Comparison of ENCODE assay signal across 18 cellular contexts in the genomic region with DNA sequence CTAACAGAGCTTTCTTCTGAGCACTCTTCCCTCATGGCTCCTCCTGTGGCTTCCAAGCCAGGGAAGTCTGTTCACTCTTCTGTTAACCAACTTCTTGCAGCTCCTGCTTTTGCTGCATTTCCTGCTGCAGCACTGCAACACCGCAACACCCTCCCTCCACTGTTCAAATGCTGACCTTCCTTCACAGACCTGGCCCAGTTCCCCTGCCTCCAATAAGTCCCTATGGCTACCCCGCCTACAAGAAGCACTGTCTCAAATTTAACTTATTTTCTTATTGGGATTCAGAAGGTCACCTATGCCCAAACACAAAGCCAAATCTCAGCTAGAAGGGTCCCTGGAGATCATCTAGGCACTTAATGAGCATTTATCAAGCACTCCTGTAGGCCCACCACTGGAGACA. TPM values are rescaled to one million over a fixed set of nuclear protein-coding genes. Genes with fewer than 3 reads are reported as not detected.
DNase-seq lines count a peak whose midpoint lies in the region; ATAC-seq lines count a peak whose summit lies in the region.
"Had no signal": no experiment of that assay in that cellular context is flagged by ENCODE, and none has a peak within 500 bp of the region (broad histone marks: within the 10 kb centered on the region; RNA-seq: fewer than 3 reads in every experiment).

No MANE protein-coding gene starts in this region.

- H3K27me3 ChIP-seq in iPS-15b (ENCODE audit: control insufficient read depth, insufficient read depth, low read length) = no peaks in the 10 kb centered on the region
- H3K27me3 ChIP-seq: body of pancreas, testis had no signal

- H3K9me3 Mint-ChIP-seq in activated naive CD4-positive, alpha-beta T cell treated with anti-CD3 and anti-CD28 coated beads for 36 hours = no peaks in the 10 kb centered on the region
- no peaks in the 10 kb centered on the region for H3K9me3 Mint-ChIP-seq in T-cell
- H3K9me3 Mint-ChIP-seq in stimulated activated naive CD8-positive, alpha-beta T cell treated with anti-CD3 and anti-CD28 coated beads, Interleukin-15, amount 100 ng/mL, for 72 hours = no peaks in the 10 kb centered on the region

- H3K4me3 Mint-ChIP-seq in activated naive CD4-positive, alpha-beta T cell treated with anti-CD3 and anti-CD28 coated beads for 36 hours = peak overlapping the region; percentile 28
- H3K4me3 Mint-ChIP-seq in T-cell = peak overlapping the region; percentile 67 to 94 (median 92)
- H3K4me3 Mint-ChIP-seq in stimulated activated naive CD8-positive, alpha-beta T cell treated with anti-CD3 and anti-CD28 coated beads, Interleukin-15, amount 100 ng/mL, for 72 hours = peak overlapping the region; percentile 77 to 88

- H3K4me3 ChIP-seq in iPS-15b (ENCODE audit: low read depth, low read length) = no peak overlapping the region
- H3K4me3 ChIP-seq: body of pancreas, lung, testis had no signal

- H3K27me3 Mint-ChIP-seq in activated naive CD4-positive, alpha-beta T cell treated with anti-CD3 and anti-CD28 coated beads for 36 hours (ENCODE audit: low read depth) = no peaks in the 10 kb centered on the region
- H3K27me3 Mint-ChIP-seq in T-cell = no peaks in the 10 kb centered on the region
- H3K27me3 Mint-ChIP-seq in stimulated activated naive CD8-positive, alpha-beta T cell treated with anti-CD3 and anti-CD28 coated beads, Interleukin-15, amount 100 ng/mL, for 72 hours = no peaks in the 10 kb centered on the region

- H3K36me3 ChIP-seq in iPS-15b (ENCODE audit: control insufficient read depth, insufficient read depth, low read length) = peaks cover 5% of the 10 kb centered on the region

- peak overlapping the region; percentile 54 for H3K9ac ChIP-seq in iPS-15b (ENCODE audit: low read depth, low read length)
- H3K9ac ChIP-seq: parathyroid adenoma had no signal

- intact Hi-C loops in activated naive CD4-positive, alpha-beta T cell treated with anti-CD3 and anti-CD28 coated beads for 36 hours (cut with micrococcal nuclease) = loop anchor here (1.0 to 5.0 kb wide), 2 partner anchors 53 to 325 kb away; a partner anchor contains a TSS

- POLR2A ChIA-PET in T-cell (lab: Charles Lee) = no interaction called here

- peaks cover 18% of the 10 kb centered on the region for H3K36me3 Mint-ChIP-seq in activated naive CD4-positive, alpha-beta T cell treated with anti-CD3 and anti-CD28 coated beads for 36 hours (ENCODE audit: low read depth)
- peaks cover 18% of the 10 kb centered on the region for H3K36me3 Mint-ChIP-seq in T-cell

- no peaks in the 10 kb centered on the region for H3K9me3 ChIP-seq in iPS-15b (ENCODE audit: control insufficient read depth, insufficient read depth, low read length)
- H3K9me3 ChIP-seq: body of pancreas, testis had no signal

- no peak for ATAC-seq in T-cell (replicated peaks in 1 of 4)
- ATAC-seq in stimulated activated naive CD8-positive, alpha-beta T cell treated with anti-CD3 and anti-CD28 coated beads, Interleukin-15, amount 100 ng/mL, for 72 hours = no peak
- ATAC-seq: body of pancreas had no signal

- CTCF ChIA-PET in activated naive CD4-positive, alpha-beta T cell treated with anti-CD3 and anti-CD28 coated beads for 36 hours (lab: Charles Lee) = no interaction called here
- CTCF ChIA-PET in T-cell (lab: Charles Lee) = interaction anchor here in 1 of 2 donors (1.0 kb wide), 1 partner anchor 45 kb away, joined by 3 read pairs; a partner anchor contains a TSS

- H3K27ac Mint-ChIP-seq in activated naive CD4-positive, alpha-beta T cell treated with anti-CD3 and anti-CD28 coated beads for 36 hours = peak overlapping the region; percentile 75
- H3K27ac Mint-ChIP-seq in T-cell = peak overlapping the region; percentile 91 to 97
- H3K27ac Mint-ChIP-seq in stimulated activated naive CD8-positive, alpha-beta T cell treated with anti-CD3 and anti-CD28 coated beads, Interleukin-15, amount 100 ng/mL, for 72 hours = peak overlapping the region in 1 of 2 donors; percentile 89

- no peaks in the 10 kb centered on the region for H3K4me1 ChIP-seq in iPS-15b (ENCODE audit: control insufficient read depth, insufficient read depth, low read length)

- H3K4me1 Mint-ChIP-seq in activated naive CD4-positive, alpha-beta T cell treated with anti-CD3 and anti-CD28 coated beads for 36 hours (ENCODE audit: low read depth) = peaks cover 87% of the 10 kb centered on the region
- H3K4me1 Mint-ChIP-seq in T-cell = peaks cover 89 to 95% (median 90%) of the 10 kb centered on the region in 3 donors
- H3K4me1 Mint-ChIP-seq in stimulated activated naive CD8-positive, alpha-beta T cell treated with anti-CD3 and anti-CD28 coated beads, Interleukin-15, amount 100 ng/mL, for 72 hours = peaks cover 79% of the 10 kb centered on the region

- no peak for DNase-seq in activated naive CD4-positive, alpha-beta T cell treated with anti-CD3 and anti-CD28 coated beads for 36 hours
- no peak for DNase-seq in activated naive CD4-positive, alpha-beta T cell treated with anti-CD3 and anti-CD28 coated beads, Interleukin-2, amount 50 U/mL, for 16 hours
- DNase-seq in T-cell (no peak), MV-4-11 (lab: John Stamatoyannopoulos, UW) (no peak), NCI-H1436 (lab: John Stamatoyannopoulos, UW) (no peak), HCEC 1CT (no peak)
- DNase-seq in stimulated activated naive CD8-positive, alpha-beta T cell treated with anti-CD3 and anti-CD28 coated beads, Interleukin-15, amount 100 ng/mL, for 72 hours = no peak
- DNase-seq: activated CD8-positive, alpha-beta memory T cell treated with anti-CD3 and anti-CD28 coated beads, Interleukin-2, amount 50 U/mL, for 4 hours; body of pancreas; DMS53; NCI-H2029 treated with DMSO at 0.1 percent for 48 hours; SIG-M5; stimulated activated CD4-positive, alpha-beta T cell treated with anti-CD3 and anti-CD28 coated beads, Interleukin-12 subunit alpha, Interleukin-12 subunit beta, amount 100 ng/mL, for 4 hours; testis had no signal

RNA-seq across cellular contexts. Expression of a gene that starts 44.6 kb away (rescaled TPM):
- total RNA-seq in activated naive CD4-positive, alpha-beta T cell treated with anti-CD3 and anti-CD28 coated beads for 36 hours = 10 to 100 TPM; 76.8 to 81.0 TPM
- 10 to 100 TPM; 48.8 to 86.6 (median 54.2) TPM for total RNA-seq in T-cell

RNA-seq across cellular contexts. Expression of a gene that starts 53.5 kb away (rescaled TPM):
- total RNA-seq in activated naive CD4-positive, alpha-beta T cell treated with anti-CD3 and anti-CD28 coated beads for 36 hours = under 1 TPM in 1 of 2 experiments, not detected in 1; 0.07 TPM
- not detected for total RNA-seq in T-cell
- total RNA-seq: fibroblast of villous mesenchyme had no signal

Comparison
In these comparisons a context has a peak if more than half of its experiments do, and no peak if none do; other contexts are left out.
1. H3K4me3 Mint-ChIP-seq: peak in every context shown above with its lines; median percentile 92 in T-cell; 82 in stimulated activated naive CD8-positive, alpha-beta T cell treated with anti-CD3 and anti-CD28 coated beads, Interleukin-15, amount 100 ng/mL, for 72 hours; 28 in activated naive CD4-positive, alpha-beta T cell treated with anti-CD3 and anti-CD28 coated beads for 36 hours.